1 cellular context compared by ENCODE assay signal in genomic region chr3:61251174-61251972, GRCh38.
TF ChIP-seq lines count a peak whose summit lies in the region.

Gene FHIT (minus strand): TSS chr3:61251452.

TF ChIP-seq in H1, 55 proteins besides CTCF, POLR2A, EP300 and RAD21 (continued from another document):
- 0 out of 2 replicates have a peak, but pooled peaks have one; percentile 23 for TF ChIP-seq TBP (IDR thresholded peaks at IDR 0.05; ENCODE audit: low read depth, low read length)
- TF ChIP-seq RBBP5 (IDR thresholded peaks at IDR 0.05; ENCODE audit: borderline replicate concordance, low read depth, low read length): 0 out of 2 replicates have a peak, but pooled peaks have one; percentile 27
- no peak for TF ChIP-seq TAF7 (optimal IDR thresholded peaks at IDR 0.05; ENCODE audit: borderline replicate concordance, low read depth, low read length)
- no peak for TF ChIP-seq BCL11A (IDR thresholded peaks at IDR 0.05; ENCODE audit: low read depth in 2 of 2, low read length in 2 of 2)
- no peak for TF ChIP-seq GTF2F1 (IDR thresholded peaks at IDR 0.05; ENCODE audit: borderline replicate concordance, low read depth, low read length)
- 0 out of 4 replicates have a peak, but pooled peaks of 1 of the 2 experiments have one; percentile 52 for TF ChIP-seq SIN3A (conservative IDR thresholded peaks at IDR 0.05 in 1 of 2, IDR thresholded peaks at IDR 0.05 in 1 of 2; ENCODE audit: low read depth in 1 of 2, low read length in 2 of 2)
- peak; percentile 56; the same call in 1 of the 2 replicates for TF ChIP-seq POLR2AphosphoS5 (IDR thresholded peaks at IDR 0.05; ENCODE audit: low read depth, low read length)
- peak; percentile 75 for TF ChIP-seq SP2 (IDR thresholded peaks at IDR 0.05; ENCODE audit: low read length)
- no peak for TF ChIP-seq MAFK (IDR thresholded peaks at IDR 0.05; ENCODE audit: low read depth, low read length)
- TF ChIP-seq CBX5 (IDR thresholded peaks at IDR 0.05; ENCODE audit: low read depth, low read length): no peak
- no peak for TF ChIP-seq CTBP2 (IDR thresholded peaks at IDR 0.05; ENCODE audit: borderline replicate concordance, insufficient read depth, insufficient read length, low read length)
- TF ChIP-seq HDAC2 (IDR thresholded peaks at IDR 0.05; ENCODE audit: borderline replicate concordance in 1 of 2, low read depth in 2 of 2, low read length in 2 of 2): no peak
- no peak for TF ChIP-seq SUZ12 (IDR thresholded peaks at IDR 0.05; ENCODE audit: low read length)
- TF ChIP-seq CREB1 (IDR thresholded peaks at IDR 0.05): peak; percentile 49
- no peak for TF ChIP-seq CEBPB (IDR thresholded peaks at IDR 0.05; ENCODE audit: low read depth, low read length)
- TF ChIP-seq CHD2 (IDR thresholded peaks at IDR 0.05; ENCODE audit: low read length): peak; percentile 92
- TF ChIP-seq KDM4A (IDR thresholded peaks at IDR 0.05; ENCODE audit: low read depth, low read length, severe bottlenecking): peak; percentile 53
- TF ChIP-seq YY1 (IDR thresholded peaks at IDR 0.05; ENCODE audit: low read depth, low read length): peak; percentile 99
- TF ChIP-seq, protein P1, sequence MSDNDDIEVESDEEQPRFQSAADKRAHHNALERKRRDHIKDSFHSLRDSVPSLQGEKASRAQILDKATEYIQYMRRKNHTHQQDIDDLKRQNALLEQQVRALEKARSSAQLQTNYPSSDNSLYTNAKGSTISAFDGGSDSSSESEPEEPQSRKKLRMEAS (IDR thresholded peaks at IDR 0.05): no peak
- no peak for TF ChIP-seq NRF1 (IDR thresholded peaks at IDR 0.05; ENCODE audit: low read depth, low read length)
- no peak for TF ChIP-seq ATF3 (IDR thresholded peaks at IDR 0.05; ENCODE audit: insufficient read depth, low read depth, low read length)
- TF ChIP-seq ASH2L (IDR thresholded peaks at IDR 0.05; ENCODE audit: low read length): peak; percentile 48
- peak; percentile 68; the same call in 1 of the 2 replicates for TF ChIP-seq TAF1 (IDR thresholded peaks at IDR 0.05; ENCODE audit: low read depth, low read length)
- TF ChIP-seq SP1 (IDR thresholded peaks at IDR 0.05; ENCODE audit: low read depth, low read length): peak; percentile 98
- peak; percentile 87; the same call in 1 of the 2 replicates for TF ChIP-seq SP4 (IDR thresholded peaks at IDR 0.05; ENCODE audit: low read length)
- TF ChIP-seq SIX5 (IDR thresholded peaks at IDR 0.05; ENCODE audit: low read depth, low read length): peak; percentile 74
- no peak for TF ChIP-seq CHD1 (IDR thresholded peaks at IDR 0.05; ENCODE audit: low read depth, low read length)
- no peak for TF ChIP-seq SIRT6 (IDR thresholded peaks at IDR 0.05; ENCODE audit: low read length)
- no peak for TF ChIP-seq BACH1 (IDR thresholded peaks at IDR 0.05; ENCODE audit: low read length)
- TF ChIP-seq RFX5 (IDR thresholded peaks at IDR 0.05; ENCODE audit: borderline replicate concordance, low read depth, low read length): no peak
- TF ChIP-seq HDAC6 (IDR thresholded peaks at IDR 0.05; ENCODE audit: low read depth, low read length): no peak
TF ChIP-seq in H1: peak in this region for 15.
